In genomic region chr1:174028495-174028894, GRCh38 we compare ENCODE assay signal across 31 cellular contexts.
"Had no signal": no experiment of that assay in that cellular context is flagged by ENCODE, and none has a peak within 500 bp of the region (broad histone marks: within the 10 kb centered on the region; RNA-seq: fewer than 3 reads in every experiment).

No MANE protein-coding gene starts in this region.

- ATAC-seq: activated CD4-positive, CD25-positive, alpha-beta regulatory T cell treated with anti-CD3 and anti-CD28 coated beads, Interleukin-2, amount 50 U/mL, for 24 hours; activated naive CD8-positive, alpha-beta T cell treated with anti-CD3 and anti-CD28 coated beads, Interleukin-2, amount 50 U/mL, for 24 hours; activated T-cell treated with anti-CD3 and anti-CD28 coated beads, Interleukin-2, amount 50 U/mL, for 4 hours; PC-3 had no signal

- H3K27ac ChIP-seq: brain microvascular endothelial cell, Peyer's patch, SJSA1 had no signal

- H3K9me3 ChIP-seq: Peyer's patch, SJSA1 had no signal

- FAIRE-seq: TTC549 had no signal

- H3K27me3 ChIP-seq: brain microvascular endothelial cell, Peyer's patch, SJSA1 had no signal

- H3K27me3 Mint-ChIP-seq: activated CD4-positive, alpha-beta memory T cell treated with anti-CD3 and anti-CD28 coated beads for 36 hours; activated naive CD8-positive, alpha-beta T cell; central memory CD8-positive, alpha-beta T cell had no signal

- H3K4me3 ChIP-seq: Peyer's patch, SJSA1 had no signal

- H3K27ac Mint-ChIP-seq: activated CD4-positive, alpha-beta memory T cell treated with anti-CD3 and anti-CD28 coated beads for 36 hours; activated naive CD4-positive, alpha-beta T cell treated with anti-CD3 and anti-CD28 coated beads, Interleukin-2, amount 10 ng/mL, durations not matched to agents 7 days and 5 days; activated naive CD8-positive, alpha-beta T cell; activated naive CD8-positive, alpha-beta T cell treated with anti-CD3 and anti-CD28 coated beads, Interleukin-2, amount 50 U/mL, for 24 hours; activated T-helper 1 cell treated with anti-CD3 and anti-CD28 coated beads, Interleukin-12 subunit alpha, Interleukin-12 subunit beta, Interleukin-2, Interleukin-4 antibody, amounts not matched to agents 30 ng/mL and 10 ng/mL and 1 ng/mL, durations not matched to agents 14 hours and 24 hours and 36 hours had no signal

- H3K4me3 Mint-ChIP-seq: activated CD4-positive, alpha-beta memory T cell treated with anti-CD3 and anti-CD28 coated beads for 36 hours; activated naive CD4-positive, alpha-beta T cell treated with anti-CD3 and anti-CD28 coated beads, Interleukin-2, amount 10 ng/mL, durations not matched to agents 7 days and 5 days; activated naive CD8-positive, alpha-beta T cell; activated naive CD8-positive, alpha-beta T cell treated with anti-CD3 and anti-CD28 coated beads, Interleukin-2, amount 50 U/mL, for 24 hours; activated T-cell treated with anti-CD3 and anti-CD28 coated beads, Interleukin-2, amount 50 U/mL, for 4 hours; activated T-helper 1 cell treated with anti-CD3 and anti-CD28 coated beads, Interleukin-12 subunit alpha, Interleukin-12 subunit beta, Interleukin-2, Interleukin-4 antibody, amounts not matched to agents 30 ng/mL and 10 ng/mL and 1 ng/mL, durations not matched to agents 14 hours and 24 hours and 36 hours; central memory CD8-positive, alpha-beta T cell had no signal

- DNase-seq: activated CD4-positive, alpha-beta memory T cell treated with anti-CD3 and anti-CD28 coated beads for 36 hours; activated CD4-positive, alpha-beta T cell treated with anti-CD3 and anti-CD28 coated beads for 4 hours; activated CD4-positive, alpha-beta T cell treated with anti-CD3 and anti-CD28 coated beads, Interleukin-2, amount 50 U/mL, for 1 hour; activated CD8-positive, alpha-beta memory T cell treated with anti-CD3 and anti-CD28 coated beads, Interleukin-2, amount 50 U/mL, for 4 hours; activated naive CD4-positive, alpha-beta T cell treated with anti-CD3 and anti-CD28 coated beads, Interleukin-2, amount 10 ng/mL, durations not matched to agents 7 days and 5 days; activated naive CD8-positive, alpha-beta T cell treated with anti-CD3 and anti-CD28 coated beads, Interleukin-2, amount 50 U/mL, for 24 hours; activated T-cell treated with anti-CD3 and anti-CD28 coated beads for 4 hours; activated T-cell treated with anti-CD3 and anti-CD28 coated beads, Interleukin-2, amount 50 U/mL, for 4 hours; aorta; brain microvascular endothelial cell; Karpas-422; KBM-7; NCI-H1048; NCI-H1105 treated with DMSO at 0.1 percent for 48 hours; NCI-H1436; NCI-H1694; NCI-H1930; NCI-H2081 treated with DMSO at 0.1 percent for 48 hours; NCI-H345; NCI-H524 treated with DMSO at 0.1 percent for 48 hours; PC-3; Peyer's patch; RPMI8226; SHP77 treated with DMSO at 0.1 percent for 48 hours; T1000 had no signal

- H3K36me3 ChIP-seq: brain microvascular endothelial cell, Peyer's patch, SJSA1 had no signal

- H3K36me3 Mint-ChIP-seq: activated CD4-positive, alpha-beta memory T cell treated with anti-CD3 and anti-CD28 coated beads for 36 hours; activated naive CD4-positive, alpha-beta T cell treated with anti-CD3 and anti-CD28 coated beads, Interleukin-2, amount 10 ng/mL, durations not matched to agents 7 days and 5 days; activated naive CD8-positive, alpha-beta T cell had no signal

- H3K9me3 Mint-ChIP-seq: activated CD4-positive, alpha-beta memory T cell treated with anti-CD3 and anti-CD28 coated beads for 36 hours; activated naive CD4-positive, alpha-beta T cell treated with anti-CD3 and anti-CD28 coated beads, Interleukin-2, amount 10 ng/mL, durations not matched to agents 7 days and 5 days; activated naive CD8-positive, alpha-beta T cell treated with anti-CD3 and anti-CD28 coated beads, Interleukin-2, amount 50 U/mL, for 24 hours; activated T-cell treated with anti-CD3 and anti-CD28 coated beads, Interleukin-2, amount 50 U/mL, for 4 hours; activated T-helper 1 cell treated with anti-CD3 and anti-CD28 coated beads, Interleukin-12 subunit alpha, Interleukin-12 subunit beta, Interleukin-2, Interleukin-4 antibody, amounts not matched to agents 30 ng/mL and 10 ng/mL and 1 ng/mL, durations not matched to agents 14 hours and 24 hours and 36 hours; central memory CD8-positive, alpha-beta T cell had no signal
